Comparison of ENCODE assay signal across 11 cellular contexts in genomic region chr22:19176732-19177131, GRCh38. TPM values are rescaled to one million over a fixed set of nuclear protein-coding genes. Genes with fewer than 3 reads are reported as not detected.
DNase-seq lines count a peak whose midpoint lies in the region; ATAC-seq and TF ChIP-seq lines count a peak whose summit lies in the region.
"Had no signal": no experiment of that assay in that cellular context is flagged by ENCODE, and none has a peak within 500 bp of the region (broad histone marks: within the 10 kb centered on the region; RNA-seq: fewer than 3 reads in every experiment).

No MANE protein-coding gene starts in this region.

- peak overlapping the region; percentile 68 for H3K4me3 Mint-ChIP-seq in activated CD4-positive, alpha-beta memory T cell treated with anti-CD3 and anti-CD28 coated beads, Interleukin-2, amount 10 ng/mL, durations not matched to agents 7 days and 5 days

- no peak for TF ChIP-seq CTCF in cardiac muscle cell (IDR thresholded peaks at IDR 0.05; ENCODE audit: low read depth, low read length)
- no peak for TF ChIP-seq CTCF in hepatocyte (IDR thresholded peaks at IDR 0.05; ENCODE audit: poor library complexity)
- TF ChIP-seq CTCF in tibial nerve (IDR thresholded peaks at IDR 0.05) = no peak

- H3K9me2 ChIP-seq in hepatocyte (replicated peaks; ENCODE audit: insufficient read depth) = no peaks in the 10 kb centered on the region

- H3K36me3 Mint-ChIP-seq in activated CD4-positive, alpha-beta memory T cell treated with anti-CD3 and anti-CD28 coated beads, Interleukin-2, amount 10 ng/mL, durations not matched to agents 7 days and 5 days (ENCODE audit: low read depth) = no peaks in the 10 kb centered on the region

- no peak overlapping the region for H3K4me3 ChIP-seq in cardiac muscle cell
- no peak overlapping the region for H3K4me3 ChIP-seq in hepatocyte
- no peak overlapping the region for H3K4me3 ChIP-seq in tibial nerve

- H4K20me1 ChIP-seq in hepatocyte (ENCODE audit: insufficient read depth, poor library complexity, severe bottlenecking) = peaks cover 22% of the 10 kb centered on the region

- H3K27ac ChIP-seq in cardiac muscle cell (peak overlapping the region; percentile 14), hepatocyte (no peak overlapping the region), tibial nerve (peak overlapping the region; percentile 76 to 96 (median 89))

- intact Hi-C loops in left ventricle myocardium superior (cut with micrococcal nuclease) = no loop called here

- H3K4me1 ChIP-seq in cardiac muscle cell (ENCODE audit: low read depth) (peaks cover 16% of the 10 kb centered on the region), hepatocyte (ENCODE audit: insufficient read depth) (peaks cover 36% of the 10 kb centered on the region), tibial nerve (peaks cover 0 to 72% (median 39%) of the 10 kb centered on the region in 4 donors)

- TF ChIP-seq EP300 in tibial nerve (IDR thresholded peaks at IDR 0.05) = no peak

- H3K4me1 Mint-ChIP-seq in activated CD4-positive, alpha-beta memory T cell treated with anti-CD3 and anti-CD28 coated beads, Interleukin-2, amount 10 ng/mL, durations not matched to agents 7 days and 5 days = peaks cover 42% of the 10 kb centered on the region

- no peaks in the 10 kb centered on the region for H3K36me3 ChIP-seq in cardiac muscle cell
- H3K36me3 ChIP-seq in hepatocyte (replicated peaks; ENCODE audit: insufficient read depth, low read depth) = no peaks in the 10 kb centered on the region
- H3K36me3 ChIP-seq in tibial nerve = peaks cover 0 to 17% (median 0%) of the 10 kb centered on the region in 3 donors

- no peaks in the 10 kb centered on the region for H3K27me3 Mint-ChIP-seq in activated CD4-positive, alpha-beta memory T cell treated with anti-CD3 and anti-CD28 coated beads, Interleukin-2, amount 10 ng/mL, durations not matched to agents 7 days and 5 days

- no peaks in the 10 kb centered on the region for H3K9me3 ChIP-seq in cardiac muscle cell (ENCODE audit: low read depth)
- no peaks in the 10 kb centered on the region for H3K9me3 ChIP-seq in hepatocyte (ENCODE audit: low read depth)
- H3K9me3 ChIP-seq in tibial nerve = no peaks in the 10 kb centered on the region

- H2AFZ ChIP-seq in hepatocyte = no peak overlapping the region

- WGBS in hepatocyte (ENCODE audit: low lambda C conversion rate, missing lambda C conversion rate) = 84% methylated on average over 12 of the region's 12 CpGs
- 76 to 86% methylated on average over 12 of the region's 12 CpGs for WGBS in tibial nerve, 2 donors

- no peaks in the 10 kb centered on the region for H3K9me3 Mint-ChIP-seq in activated CD4-positive, alpha-beta memory T cell treated with anti-CD3 and anti-CD28 coated beads, Interleukin-2, amount 10 ng/mL, durations not matched to agents 7 days and 5 days

- ATAC-seq in left ventricle myocardium superior = no peak

- H3K79me2 ChIP-seq in hepatocyte = peaks cover 49% of the 10 kb centered on the region

- CTCF ChIA-PET in activated CD4-positive, alpha-beta memory T cell treated with anti-CD3 and anti-CD28 coated beads, Interleukin-2, amount 10 ng/mL, durations not matched to agents 7 days and 5 days (lab: Charles Lee) = interaction anchor here (1.5 kb wide), 1 partner anchor 32 kb away, joined by 4 read pairs; the partner anchor contains the start of gene ESS2

- peak overlapping the region; percentile 31 for H3K27ac Mint-ChIP-seq in activated CD4-positive, alpha-beta memory T cell treated with anti-CD3 and anti-CD28 coated beads, Interleukin-2, amount 10 ng/mL, durations not matched to agents 7 days and 5 days

- H3K27me3 ChIP-seq in cardiac muscle cell (no peaks in the 10 kb centered on the region), hepatocyte (no peaks in the 10 kb centered on the region), tibial nerve (no peaks in the 10 kb centered on the region)

- DNase-seq in cardiac muscle cell (ENCODE audit: low read depth in 1 of 2, low spot score in 1 of 2) (no peak), left ventricle myocardium superior (no peak), hepatocyte (ENCODE audit: low spot score) (no peak), tibial nerve (ENCODE audit: low spot score in 2 of 2) (no peak), activated gamma-delta T cell (lab: John Stamatoyannopoulos, UW) (no peak), GF-D8 (lab: John Stamatoyannopoulos, UW) (no peak)
- DNase-seq in activated CD4-positive, alpha-beta memory T cell treated with anti-CD3 and anti-CD28 coated beads, Interleukin-2, amount 10 ng/mL, durations not matched to agents 7 days and 5 days = no peak
- DNase-seq in activated effector memory CD4-positive, alpha-beta T cell treated with anti-CD3 and anti-CD28 coated beads, Interleukin-2, amount 50 U/mL, for 16 hours = no peak
- DNase-seq: DMS53 had no signal

- no peak for TF ChIP-seq POLR2A in tibial nerve (IDR thresholded peaks at IDR 0.05)

- POLR2A ChIA-PET in activated CD4-positive, alpha-beta memory T cell treated with anti-CD3 and anti-CD28 coated beads, Interleukin-2, amount 10 ng/mL, durations not matched to agents 7 days and 5 days (lab: Charles Lee) = interaction anchor here (1.6 kb wide), 1 partner anchor 28 kb away, joined by 3 read pairs; no protein-coding TSS in a partner anchor

- peak overlapping the region; percentile 99 for H3K4me2 ChIP-seq in hepatocyte

RNA-seq across cellular contexts. Expression of gene SLC25A1, which starts 1.8 kb away (rescaled TPM):
- total RNA-seq in cardiac muscle cell = 140 and 196 TPM in 2 replicates
- 192 and 238 TPM in 2 replicates for polyA plus RNA-seq in cardiac muscle cell
- 27.8 TPM for total RNA-seq in left ventricle myocardium superior
- total RNA-seq in activated CD4-positive, alpha-beta memory T cell treated with anti-CD3 and anti-CD28 coated beads, Interleukin-2, amount 10 ng/mL, durations not matched to agents 7 days and 5 days = 10 to 100 TPM; 62.3 to 63.2 TPM
- 162 and 187 TPM in 2 replicates for total RNA-seq in hepatocyte
- polyA plus RNA-seq in hepatocyte = 395 and 422 TPM in 2 replicates
- 100 to 1,000 TPM in 1 of 4 donors, 10 to 100 TPM in 3; 46.9 to 100 (median 86.2) TPM for total RNA-seq in tibial nerve

RNA-seq across cellular contexts. Expression of gene GSC2, which starts 26.6 kb away (rescaled TPM):
- total RNA-seq in cardiac muscle cell = not detected in 2 replicates
- polyA plus RNA-seq in cardiac muscle cell = not detected in 2 replicates
- total RNA-seq in left ventricle myocardium superior = not detected
- total RNA-seq in activated CD4-positive, alpha-beta memory T cell treated with anti-CD3 and anti-CD28 coated beads, Interleukin-2, amount 10 ng/mL, durations not matched to agents 7 days and 5 days = not detected
- not detected in 2 replicates for total RNA-seq in hepatocyte
- polyA plus RNA-seq in hepatocyte = not detected in 2 replicates
- not detected for total RNA-seq in tibial nerve
- total RNA-seq: skeletal muscle tissue had no signal
- polyA plus RNA-seq: thymus had no signal

RNA-seq across cellular contexts. Expression of gene ESS2, which starts 32.3 kb away (rescaled TPM):
- total RNA-seq in cardiac muscle cell (23.5 and 26.2 TPM in 2 replicates), left ventricle myocardium superior (9.3 TPM), hepatocyte (7.6 and 9.0 TPM in 2 replicates), tibial nerve (10 to 100 TPM; 15.3 to 18.6 (median 16.4) TPM)
- polyA plus RNA-seq in cardiac muscle cell (9.3 and 13.2 TPM in 2 replicates), hepatocyte (11.4 and 11.7 TPM in 2 replicates)
- total RNA-seq in activated CD4-positive, alpha-beta memory T cell treated with anti-CD3 and anti-CD28 coated beads, Interleukin-2, amount 10 ng/mL, durations not matched to agents 7 days and 5 days = 10 to 100 TPM; 16.3 to 18.3 TPM

RNA-seq across cellular contexts. Expression of gene TSSK2, which starts 45.6 kb away (rescaled TPM):
- total RNA-seq in cardiac muscle cell = not detected in 2 replicates
- not detected in 2 replicates for polyA plus RNA-seq in cardiac muscle cell
- not detected for total RNA-seq in left ventricle myocardium superior
- not detected for total RNA-seq in activated CD4-positive, alpha-beta memory T cell treated with anti-CD3 and anti-CD28 coated beads, Interleukin-2, amount 10 ng/mL, durations not matched to agents 7 days and 5 days
- total RNA-seq in hepatocyte = not detected in 2 replicates
- polyA plus RNA-seq in hepatocyte = not detected in 2 replicates
- under 1 TPM in 1 of 4 donors, not detected in 3; 0.30 TPM for total RNA-seq in tibial nerve
- total RNA-seq: skeletal muscle tissue had no signal

RNA-seq across cellular contexts. Expression of gene DGCR2, which starts 54.5 kb away (rescaled TPM):
- 82.1 and 82.9 TPM in 2 replicates for total RNA-seq in cardiac muscle cell
- 63.9 and 65.8 TPM in 2 replicates for polyA plus RNA-seq in cardiac muscle cell
- 33.1 TPM for total RNA-seq in left ventricle myocardium superior
- 10 to 100 TPM; 29.7 to 30.8 TPM for total RNA-seq in activated CD4-positive, alpha-beta memory T cell treated with anti-CD3 and anti-CD28 coated beads, Interleukin-2, amount 10 ng/mL, durations not matched to agents 7 days and 5 days
- total RNA-seq in hepatocyte = 45.2 and 61.5 TPM in 2 replicates
- polyA plus RNA-seq in hepatocyte = 62.4 and 67.2 TPM in 2 replicates
- 10 to 100 TPM; 57.6 to 68.0 (median 58.9) TPM for total RNA-seq in tibial nerve
